In the genomic region with DNA sequence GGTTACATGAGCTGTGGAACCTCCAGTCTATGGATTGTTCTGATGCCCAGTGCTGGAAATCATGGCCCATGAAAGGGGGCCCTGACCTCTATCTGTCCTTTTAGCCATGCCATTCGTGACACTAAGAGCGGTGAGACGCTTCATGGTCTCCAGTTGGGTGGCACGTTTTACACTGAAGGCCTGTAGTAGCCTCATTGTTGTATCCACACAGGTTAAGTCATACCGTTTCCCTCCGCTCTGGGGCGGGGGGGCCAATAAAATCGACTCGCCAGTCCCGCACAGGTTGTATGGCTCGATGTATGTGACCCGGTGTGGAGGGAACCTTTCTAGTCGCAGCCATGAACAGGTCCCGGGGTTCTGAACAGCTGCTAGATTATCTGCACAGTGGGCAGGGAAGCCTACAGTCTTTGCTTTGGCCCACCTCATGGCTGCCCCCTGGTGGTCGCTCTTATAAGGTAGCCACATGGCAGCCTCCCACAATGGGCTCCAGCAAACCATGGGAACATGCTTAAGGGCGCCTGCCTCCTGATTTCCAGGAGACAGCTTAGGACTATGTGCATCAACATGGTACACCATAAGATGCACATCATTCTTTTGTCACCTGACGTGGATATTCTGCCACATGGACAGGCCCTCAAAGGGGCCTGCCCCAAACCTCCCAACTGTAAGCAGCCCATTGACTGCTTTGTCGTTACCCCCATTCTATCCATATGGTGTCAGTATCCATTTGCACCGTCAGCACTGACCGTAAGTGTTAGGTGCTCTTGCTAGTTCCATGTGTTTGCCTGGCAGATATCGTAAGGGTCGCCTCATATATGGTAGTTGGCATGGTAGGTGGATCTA, we compare ENCODE assay signal across 1 cellular context.
TF ChIP-seq lines count a peak whose summit lies in the region.

No MANE protein-coding gene starts in this region.

TF ChIP-seq in IMR-90, 13 proteins besides CTCF, POLR2A, EP300 and RAD21 (continued from another document):
- TF ChIP-seq, protein P1, sequence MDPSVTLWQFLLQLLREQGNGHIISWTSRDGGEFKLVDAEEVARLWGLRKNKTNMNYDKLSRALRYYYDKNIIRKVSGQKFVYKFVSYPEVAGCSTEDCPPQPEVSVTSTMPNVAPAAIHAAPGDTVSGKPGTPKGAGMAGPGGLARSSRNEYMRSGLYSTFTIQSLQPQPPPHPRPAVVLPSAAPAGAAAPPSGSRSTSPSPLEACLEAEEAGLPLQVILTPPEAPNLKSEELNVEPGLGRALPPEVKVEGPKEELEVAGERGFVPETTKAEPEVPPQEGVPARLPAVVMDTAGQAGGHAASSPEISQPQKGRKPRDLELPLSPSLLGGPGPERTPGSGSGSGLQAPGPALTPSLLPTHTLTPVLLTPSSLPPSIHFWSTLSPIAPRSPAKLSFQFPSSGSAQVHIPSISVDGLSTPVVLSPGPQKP (IDR thresholded peaks at IDR 0.05; ENCODE audit: borderline replicate concordance, low read depth, low read length): no peak
- no peak for TF ChIP-seq MAZ (IDR thresholded peaks at IDR 0.05; ENCODE audit: borderline replicate concordance, low read depth, low read length)
TF ChIP-seq in IMR-90: peak in this region for 1.
